8 cellular contexts compared by ENCODE assay signal in genomic region chr3:105367406-105368213, GRCh38. TPM values are rescaled to one million over a fixed set of nuclear protein-coding genes. Genes with fewer than 3 reads are reported as not detected.
A peak's percentile ranks its signal among the peaks of the same experiment; 100 is the strongest.
DNase-seq lines count a peak whose midpoint lies in the region; ATAC-seq and TF ChIP-seq lines count a peak whose summit lies in the region.

No MANE protein-coding gene starts in this region.

- TF ChIP-seq POLR2A in GM15510 (IDR thresholded peaks at IDR 0.05; ENCODE audit: borderline replicate concordance, extremely low read depth, insufficient read length) = peak; percentile 54

- ATAC-seq in HG02588 (IDR thresholded peaks at IDR 0.05; ENCODE audit: unreplicated experiment) = peak; percentile 27

- H3K36me3 ChIP-seq in kidney epithelial cell (ENCODE audit: control insufficient read depth, insufficient read depth, low read length) = no peaks in the 10 kb centered on the region

- peak overlapping the region; percentile 88 for H3K4me3 ChIP-seq in kidney epithelial cell (ENCODE audit: low read depth, low read length)

- peak overlapping the region; percentile 96 for H3K27ac ChIP-seq in caudate nucleus (ENCODE audit: low read depth, low read length)

- peak; percentile 29 for DNase-seq in NCI-H1105 (lab: John Stamatoyannopoulos, UW)
- peak in 3 of 4 experiments; percentile 6 to 39 (median 26) for DNase-seq in activated CD4-positive, CD25-positive, alpha-beta regulatory T cell (lab: John Stamatoyannopoulos, UW)
- DNase-seq in caudate nucleus (lab: John Stamatoyannopoulos, UW) = peak in 59 of 61 donors; percentile 7 to 82 (median 61)
- no peak for DNase-seq in kidney epithelial cell (ENCODE audit: low read depth)
- DNase-seq in stimulated activated CD4-positive, alpha-beta T cell treated with anti-CD3 and anti-CD28 coated beads, Interleukin-12 subunit alpha, Interleukin-12 subunit beta, amount 100 ng/mL, for 48 hours (ENCODE audit: low read depth in 2 of 3, low spot score in 1 of 3) = peak; percentile 78 to 83 (median 82)
- DNase-seq in COLO829 (ENCODE audit: low spot score) = no peak

- peak; percentile 7 for TF ChIP-seq CTCF in kidney epithelial cell (IDR thresholded peaks at IDR 0.05; ENCODE audit: insufficient read depth, low read length, poor library complexity, severe bottlenecking)

- no peaks in the 10 kb centered on the region for H3K27me3 ChIP-seq in kidney epithelial cell (ENCODE audit: control insufficient read depth, insufficient read depth, low read length)

RNA-seq across cellular contexts. Expression of gene ALCAM, which starts 0.9 kb away (rescaled TPM):
- 79.9 and 82.3 TPM in 2 replicates for total RNA-seq in kidney epithelial cell

Comparison
In these comparisons a context has a peak if more than half of its experiments do, and no peak if none do; other contexts are left out.
1. DNase-seq: peak in NCI-H1105 (single experiment), activated CD4-positive, CD25-positive, alpha-beta regulatory T cell (3 of 4), caudate nucleus (59 of 61) and stimulated activated CD4-positive, alpha-beta T cell treated with anti-CD3 and anti-CD28 coated beads, Interleukin-12 subunit alpha, Interleukin-12 subunit beta, amount 100 ng/mL, for 48 hours (3 of 3); none in kidney epithelial cell (single experiment) and COLO829 (single experiment).